ENCODE assay signal across 27 cellular contexts in the genomic region with DNA sequence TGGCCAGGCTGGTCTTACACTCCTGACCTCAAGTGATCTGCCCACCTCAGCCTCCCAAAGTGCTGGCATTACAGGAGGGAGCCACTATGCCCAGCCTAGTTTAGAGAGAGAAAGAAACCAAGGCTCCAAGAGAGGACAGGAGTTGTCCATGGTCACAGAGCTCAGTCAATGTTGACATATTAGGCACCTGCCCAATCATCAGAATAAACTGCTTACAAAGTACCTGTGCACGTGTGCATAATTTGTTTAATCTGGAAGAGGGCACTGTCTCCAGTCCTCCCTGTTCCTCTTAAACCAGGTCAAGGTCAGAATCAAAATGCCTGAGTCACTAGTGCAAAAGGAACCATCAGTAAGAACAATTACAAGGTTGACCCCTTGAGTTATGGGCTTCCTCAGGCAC. TPM values are rescaled to one million over a fixed set of nuclear protein-coding genes. Genes with fewer than 3 reads are reported as not detected.
DNase-seq lines count a peak whose midpoint lies in the region; ATAC-seq and TF ChIP-seq lines count a peak whose summit lies in the region.
"Had no signal": no experiment of that assay in that cellular context is flagged by ENCODE, and none has a peak within 500 bp of the region (broad histone marks: within the 10 kb centered on the region; RNA-seq: fewer than 3 reads in every experiment).

No MANE protein-coding gene starts in this region.

- H3K4me1 ChIP-seq in CD4-positive, alpha-beta memory T cell (ENCODE audit: insufficient read depth, low read length) = no peaks in the 10 kb centered on the region
- H3K4me1 ChIP-seq in naive thymus-derived CD4-positive, alpha-beta T cell (ENCODE audit: control insufficient read depth in 2 of 2, insufficient read depth in 2 of 2, low read length in 2 of 2) = no peaks in the 10 kb centered on the region
- no peaks in the 10 kb centered on the region for H3K4me1 ChIP-seq in uterus

- H3K4me1 Mint-ChIP-seq in CD4-positive, alpha-beta memory T cell = peaks cover 2 to 19% (median 10%) of the 10 kb centered on the region in 4 donors
- H3K4me1 Mint-ChIP-seq in T-cell = peaks cover 9 to 24% (median 20%) of the 10 kb centered on the region in 3 donors
- H3K4me1 Mint-ChIP-seq in naive thymus-derived CD4-positive, alpha-beta T cell = peaks cover 0 to 28% (median 20%) of the 10 kb centered on the region in 7 donors
- no peaks in the 10 kb centered on the region for H3K4me1 Mint-ChIP-seq in activated CD8-positive, alpha-beta memory T cell treated with anti-CD3 and anti-CD28 coated beads, Interleukin-2, amount 10 ng/mL, durations not matched to agents 7 days and 5 days

- H3K27ac Mint-ChIP-seq in CD4-positive, alpha-beta memory T cell = peak overlapping the region in 5 of 7 donors; percentile 17 to 66 (median 42)
- H3K27ac Mint-ChIP-seq in T-cell = peak overlapping the region; percentile 43 to 58
- H3K27ac Mint-ChIP-seq in naive thymus-derived CD4-positive, alpha-beta T cell = peak overlapping the region in 7 of 9 donors; percentile 8 to 59 (median 45)
- no peak overlapping the region for H3K27ac Mint-ChIP-seq in activated CD8-positive, alpha-beta memory T cell treated with anti-CD3 and anti-CD28 coated beads, Interleukin-2, amount 10 ng/mL, durations not matched to agents 7 days and 5 days
- H3K27ac Mint-ChIP-seq: endodermal cell, HFFc6 had no signal

- peaks cover 71 to 85% of the 10 kb centered on the region in 2 donors for H3K36me3 Mint-ChIP-seq in CD4-positive, alpha-beta memory T cell
- H3K36me3 Mint-ChIP-seq in T-cell = peaks cover 63% of the 10 kb centered on the region
- peaks cover 21 to 67% (median 48%) of the 10 kb centered on the region in 5 donors for H3K36me3 Mint-ChIP-seq in naive thymus-derived CD4-positive, alpha-beta T cell
- H3K36me3 Mint-ChIP-seq in activated CD8-positive, alpha-beta memory T cell treated with anti-CD3 and anti-CD28 coated beads, Interleukin-2, amount 10 ng/mL, durations not matched to agents 7 days and 5 days = peaks cover 68% of the 10 kb centered on the region

- TF ChIP-seq CTCF in C4-2B (conservative IDR thresholded peaks at IDR 0.05) (no peak), uterus (IDR thresholded peaks at IDR 0.05) (no peak)

- H3K9me3 Mint-ChIP-seq in CD4-positive, alpha-beta memory T cell = peaks cover 0 to 1% (median 0%) of the 10 kb centered on the region in 8 donors
- H3K9me3 Mint-ChIP-seq in T-cell = no peaks in the 10 kb centered on the region
- H3K9me3 Mint-ChIP-seq in naive thymus-derived CD4-positive, alpha-beta T cell = no peaks in the 10 kb centered on the region
- H3K9me3 Mint-ChIP-seq in activated CD8-positive, alpha-beta memory T cell treated with anti-CD3 and anti-CD28 coated beads, Interleukin-2, amount 10 ng/mL, durations not matched to agents 7 days and 5 days (ENCODE audit: low read depth) = no peaks in the 10 kb centered on the region
- H3K9me3 Mint-ChIP-seq: endodermal cell, HFFc6 had no signal

- peak overlapping the region; percentile 66 for H3K27ac ChIP-seq in C4-2B
- H3K27ac ChIP-seq in CD4-positive, alpha-beta memory T cell (ENCODE audit: low read depth, low read length) = no peak overlapping the region
- no peak overlapping the region for H3K27ac ChIP-seq in naive thymus-derived CD4-positive, alpha-beta T cell (ENCODE audit: low read depth, low read length)
- no peak overlapping the region for H3K27ac ChIP-seq in uterus
- H3K27ac ChIP-seq: BLaER1, psoas muscle, tibial nerve had no signal

- intact Hi-C loops in CD4-positive, alpha-beta memory T cell (cut with micrococcal nuclease) = no loop called here
- intact Hi-C loops in naive thymus-derived CD4-positive, alpha-beta T cell (cut with micrococcal nuclease) = no loop called here
- intact Hi-C loops in uterus (cut with DNase I; ENCODE audit: low total_unique reads) = no loop called here

- DNase-seq in CD4-positive, alpha-beta memory T cell = no peak
- no peak for DNase-seq in T-cell
- DNase-seq in naive thymus-derived CD4-positive, alpha-beta T cell = no peak
- DNase-seq in uterus = no peak
- DNase-seq in activated CD8-positive, alpha-beta memory T cell treated with anti-CD3 and anti-CD28 coated beads, Interleukin-2, amount 10 ng/mL, durations not matched to agents 7 days and 5 days = no peak
- DNase-seq in NCI-H1417 treated with DMSO at 0.1 percent for 48 hours (lab: John Stamatoyannopoulos, UW) = no peak
- DNase-seq: activated CD4-positive, alpha-beta T cell treated with anti-CD3 and anti-CD28 coated beads, Interleukin-2, amount 50 U/mL, for 48 hours; activated CD4-positive, CD25-positive, alpha-beta regulatory T cell treated with anti-CD3 and anti-CD28 coated beads, Interleukin-2, amount 50 U/mL, for 72 hours; activated effector memory CD4-positive, alpha-beta T cell treated with Interleukin-2 at 50 U/mL for 16 hours; Calu3; DND-41; endodermal cell; glutamatergic neuron; HFFc6; left ventricle myocardium superior; NCI-H1092 treated with DMSO at 0.1 percent for 48 hours; NCI-H187; NCI-H2171; NCI-H510A; nucleus accumbens; OCI-M1; psoas muscle; stimulated activated CD4-positive, alpha-beta T cell treated with anti-CD3 and anti-CD28 coated beads, Interleukin-4, amount 100 ng/mL, for 1 hour had no signal

- CTCF ChIA-PET in CD4-positive, alpha-beta memory T cell (lab: Charles Lee; ENCODE audit: partially characterized antibody) = interaction anchor here (0.9 kb wide), 1 partner anchor 14 kb away, joined by 5 read pairs; no protein-coding TSS in a partner anchor
- CTCF ChIA-PET in T-cell (lab: Charles Lee) = interaction anchor here in 1 of 2 donors (1.1 kb wide), 1 partner anchor 20 kb away, joined by 3 read pairs; no protein-coding TSS in a partner anchor
- CTCF ChIA-PET in naive thymus-derived CD4-positive, alpha-beta T cell (lab: Charles Lee) = no interaction called here
- CTCF ChIA-PET in activated CD8-positive, alpha-beta memory T cell treated with anti-CD3 and anti-CD28 coated beads, Interleukin-2, amount 10 ng/mL, durations not matched to agents 7 days and 5 days (lab: Charles Lee) = no interaction called here

- no peak for ATAC-seq in T-cell (replicated peaks in 1 of 4)
- no peak for ATAC-seq in naive thymus-derived CD4-positive, alpha-beta T cell
- no peak for ATAC-seq in activated CD8-positive, alpha-beta memory T cell treated with anti-CD3 and anti-CD28 coated beads, Interleukin-2, amount 10 ng/mL, durations not matched to agents 7 days and 5 days
- ATAC-seq: K562, left ventricle myocardium superior, psoas muscle had no signal

- POLR2A ChIA-PET in CD4-positive, alpha-beta memory T cell (lab: Charles Lee; ENCODE audit: partially characterized antibody) = interaction anchor here (0.9 kb wide), 1 partner anchor 70 kb away, joined by 3 read pairs; no protein-coding TSS in a partner anchor
- POLR2A ChIA-PET in T-cell (lab: Charles Lee) = no interaction called here
- POLR2A ChIA-PET in naive thymus-derived CD4-positive, alpha-beta T cell (lab: Charles Lee) = interaction anchor here (1.2 kb wide), 1 partner anchor 59 kb away, joined by 3 read pairs; no protein-coding TSS in a partner anchor

- no peak overlapping the region for H3K4me3 ChIP-seq in CD4-positive, alpha-beta memory T cell (ENCODE audit: low read length in 2 of 2)
- H3K4me3 ChIP-seq in naive thymus-derived CD4-positive, alpha-beta T cell (ENCODE audit: low read length) = no peak overlapping the region
- no peak overlapping the region for H3K4me3 ChIP-seq in uterus
- H3K4me3 ChIP-seq: BLaER1, K562, psoas muscle, tibial nerve had no signal

- H3K27me3 ChIP-seq in CD4-positive, alpha-beta memory T cell (ENCODE audit: insufficient read depth, low read length) = no peaks in the 10 kb centered on the region
- H3K27me3 ChIP-seq in naive thymus-derived CD4-positive, alpha-beta T cell (ENCODE audit: control insufficient read depth in 2 of 2, insufficient read depth in 2 of 2, low read length in 2 of 2) = no peaks in the 10 kb centered on the region
- no peaks in the 10 kb centered on the region for H3K27me3 ChIP-seq in uterus
- H3K27me3 ChIP-seq: tibial nerve had no signal

- H3K4me3 Mint-ChIP-seq in CD4-positive, alpha-beta memory T cell = no peak overlapping the region
- no peak overlapping the region for H3K4me3 Mint-ChIP-seq in T-cell
- no peak overlapping the region for H3K4me3 Mint-ChIP-seq in naive thymus-derived CD4-positive, alpha-beta T cell
- no peak overlapping the region for H3K4me3 Mint-ChIP-seq in activated CD8-positive, alpha-beta memory T cell treated with anti-CD3 and anti-CD28 coated beads, Interleukin-2, amount 10 ng/mL, durations not matched to agents 7 days and 5 days
- H3K4me3 Mint-ChIP-seq: endodermal cell, HFFc6 had no signal

- H3K27me3 Mint-ChIP-seq in CD4-positive, alpha-beta memory T cell = no peaks in the 10 kb centered on the region
- H3K27me3 Mint-ChIP-seq in T-cell = no peaks in the 10 kb centered on the region
- no peaks in the 10 kb centered on the region for H3K27me3 Mint-ChIP-seq in naive thymus-derived CD4-positive, alpha-beta T cell
- no peaks in the 10 kb centered on the region for H3K27me3 Mint-ChIP-seq in activated CD8-positive, alpha-beta memory T cell treated with anti-CD3 and anti-CD28 coated beads, Interleukin-2, amount 10 ng/mL, durations not matched to agents 7 days and 5 days

- H3K36me3 ChIP-seq in CD4-positive, alpha-beta memory T cell (ENCODE audit: insufficient read depth, low read length) = peaks cover 83% of the 10 kb centered on the region
- H3K36me3 ChIP-seq in naive thymus-derived CD4-positive, alpha-beta T cell (ENCODE audit: control insufficient read depth in 2 of 3, insufficient read depth in 3 of 3, low read length in 3 of 3) = peaks cover 31 to 89% (median 46%) of the 10 kb centered on the region in 3 experiments
- H3K36me3 ChIP-seq in uterus = no peaks in the 10 kb centered on the region

- no peaks in the 10 kb centered on the region for H3K9me3 ChIP-seq in CD4-positive, alpha-beta memory T cell (ENCODE audit: control insufficient read depth in 1 of 2, low read length in 2 of 2)
- no peaks in the 10 kb centered on the region for H3K9me3 ChIP-seq in naive thymus-derived CD4-positive, alpha-beta T cell (ENCODE audit: control insufficient read depth in 2 of 3, low read length in 3 of 3)
- no peaks in the 10 kb centered on the region for H3K9me3 ChIP-seq in uterus
- H3K9me3 ChIP-seq: BLaER1, psoas muscle, tibial nerve had no signal

- no peak for TF ChIP-seq POLR2A in uterus (IDR thresholded peaks at IDR 0.05)

RNA-seq across cellular contexts. Expression of a gene that starts 20.3 kb away (rescaled TPM):
- total RNA-seq in CD4-positive, alpha-beta memory T cell = 1 to 10 TPM; 5.4 to 7.2 TPM
- 10 to 100 TPM in 1 of 2 donors, 1 to 10 TPM in 1; 8.6 to 15.8 TPM for polyA plus RNA-seq in CD4-positive, alpha-beta memory T cell
- total RNA-seq in T-cell (1 to 10 TPM; 5.1 to 9.9 (median 8.5) TPM), uterus (100 to 1,000 TPM in 2 of 4 donors, 10 to 100 TPM in 2; 24.3 to 150 (median 82.3) TPM)
- total RNA-seq in naive thymus-derived CD4-positive, alpha-beta T cell = 10 to 100 TPM in 2 of 5 experiments, 1 to 10 TPM in 3; 4.8 to 25.3 (median 8.6) TPM
- polyA plus RNA-seq in naive thymus-derived CD4-positive, alpha-beta T cell = 10 to 100 TPM; 12.2 to 19.0 TPM
- total RNA-seq in activated CD8-positive, alpha-beta memory T cell treated with anti-CD3 and anti-CD28 coated beads, Interleukin-2, amount 10 ng/mL, durations not matched to agents 7 days and 5 days = 10 to 100 TPM; 12.4 to 14.2 TPM

Comparison
In these comparisons a context has a peak if more than half of its experiments do, and no peak if none do; other contexts are left out.
1. POLR2A ChIA-PET loops: an anchor here in CD4-positive, alpha-beta memory T cell (0.9 kb wide) and naive thymus-derived CD4-positive, alpha-beta T cell (1.2 kb wide); none called in T-cell.